8 cellular contexts compared by ENCODE assay signal in the genomic region with DNA sequence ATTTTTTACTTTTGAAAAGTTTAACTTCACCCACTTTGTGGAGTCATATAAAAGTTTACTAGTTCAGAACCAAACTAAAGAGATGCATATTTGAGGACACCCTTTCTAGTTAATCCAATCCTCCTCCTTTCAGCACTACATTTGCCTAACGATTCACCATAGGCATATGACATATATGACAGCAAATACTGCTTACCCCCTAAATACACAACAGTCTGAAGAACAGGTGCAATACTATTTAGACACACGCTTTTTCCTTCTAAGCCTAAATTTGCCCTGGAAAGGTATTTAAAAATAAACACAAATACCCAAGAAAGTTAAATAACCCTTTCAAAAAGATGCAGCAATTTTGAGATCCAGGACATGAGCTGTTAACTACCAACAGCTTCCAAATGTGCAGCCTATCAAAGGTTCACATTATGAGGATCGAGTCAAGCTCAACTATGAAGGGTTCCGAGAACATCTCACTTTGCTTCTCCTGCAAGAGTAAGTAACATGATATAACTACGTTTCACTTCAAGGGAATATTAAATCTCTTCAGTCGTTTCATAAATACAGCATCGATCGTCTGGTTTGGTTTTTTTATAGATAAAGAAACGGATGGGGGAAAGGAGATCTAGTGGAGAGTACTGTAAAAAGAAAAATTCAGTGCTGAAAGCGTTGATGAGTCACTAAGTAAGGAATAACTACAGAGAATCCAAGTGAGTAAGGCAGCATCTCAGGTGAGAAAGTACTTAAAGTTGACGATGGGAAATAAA. TPM values are rescaled to one million over a fixed set of nuclear protein-coding genes. Genes with fewer than 3 reads are reported as not detected.
DNase-seq lines count a peak whose midpoint lies in the region; ATAC-seq and TF ChIP-seq lines count a peak whose summit lies in the region.

No MANE protein-coding gene starts in this region.

- H3K4me3 ChIP-seq in BJ (ENCODE audit: low read depth, low read length) = peak overlapping the region; percentile 98
- peak overlapping the region; percentile 90 for H3K4me3 ChIP-seq in Jurkat, Clone E6-1 (ENCODE audit: low read length)
- peak overlapping the region; percentile 91 for H3K4me3 ChIP-seq in brain microvascular endothelial cell (ENCODE audit: low read depth, low read length)
- H3K4me3 ChIP-seq in urinary bladder (ENCODE audit: low read depth, low read length) = peak overlapping the region; percentile 100

- no peak for DNase-seq in BJ (ENCODE audit: low read depth)
- DNase-seq in Jurkat, Clone E6-1 (ENCODE audit: low read depth, low spot score) = no peak
- no peak for DNase-seq in brain microvascular endothelial cell
- DNase-seq in lung microvascular endothelial cell (ENCODE audit: low read depth in 2 of 2) = peak; percentile 8 to 36
- DNase-seq in COR-L47 (lab: John Stamatoyannopoulos, UW) = no peak

- TF ChIP-seq CTCF in BJ (IDR thresholded peaks at IDR 0.05; ENCODE audit: insufficient read depth, low read depth, low read length) (no peak), brain microvascular endothelial cell (IDR thresholded peaks at IDR 0.05; ENCODE audit: low read depth, low read length, missing control alignments) (no peak)

- H3K27me3 ChIP-seq in BJ (ENCODE audit: control insufficient read depth, insufficient read depth, low read length) (no peaks in the 10 kb centered on the region), brain microvascular endothelial cell (replicated peaks) (no peaks in the 10 kb centered on the region)

- H3K27ac ChIP-seq in brain microvascular endothelial cell (peak overlapping the region; percentile 89), urinary bladder (ENCODE audit: low read depth) (peak overlapping the region; percentile 99)

- POLR2A ChIA-PET in BJ (lab: Charles Lee) = no interaction called here

- H3K36me3 ChIP-seq in BJ (ENCODE audit: control insufficient read depth, insufficient read depth, low read length) (no peaks in the 10 kb centered on the region), brain microvascular endothelial cell (replicated peaks) (peaks cover 3% of the 10 kb centered on the region), urinary bladder (ENCODE audit: insufficient read depth) (no peaks in the 10 kb centered on the region)

- no peaks in the 10 kb centered on the region for H3K4me1 ChIP-seq in urinary bladder (ENCODE audit: insufficient read depth)

- 3% methylated on average over 11 of the region's 11 CpGs for WGBS in urinary bladder

- CTCF ChIA-PET in BJ (lab: Yijun Ruan, JAX) = no interaction called here

- no peak for ATAC-seq in HG02970 (IDR thresholded peaks at IDR 0.05; ENCODE audit: low FRiP score, unreplicated experiment)
- no peak for ATAC-seq in HG03097 (IDR thresholded peaks at IDR 0.05; ENCODE audit: low FRiP score, unreplicated experiment)

- in situ Hi-C loops in brain microvascular endothelial cell (cut with HindIII; ENCODE audit: low pct_ligation_motif_present, low sequenced_read_pairs) = no loop called here

RNA-seq across cellular contexts. Expression of a gene that starts 0.7 kb away (rescaled TPM):
- polyA plus RNA-seq in BJ (2011; rRNA removed) (2.5 and 3.5 TPM in 2 replicates), urinary bladder (7.2 TPM)
- polyA minus RNA-seq in BJ (2011; rRNA and poly(A)+ RNA removed) = 1.7 and 2.1 TPM in 2 replicates
- polyA plus RNA-seq in Jurkat, Clone E6-1 (2012; ENCODE audit: insufficient read depth, insufficient read length) = 3.7 TPM
- total RNA-seq in lung microvascular endothelial cell (3.0 and 3.7 TPM in 2 replicates), urinary bladder (19.6 TPM)

RNA-seq across cellular contexts. Expression of a gene that starts 1.4 kb away (rescaled TPM):
- polyA plus RNA-seq in BJ (2011; rRNA removed) (14.8 and 26.2 TPM in 2 replicates), urinary bladder (25.4 TPM)
- 23.5 and 25.6 TPM in 2 replicates for polyA minus RNA-seq in BJ (2011; rRNA and poly(A)+ RNA removed)
- 14.2 TPM for polyA plus RNA-seq in Jurkat, Clone E6-1 (2012; ENCODE audit: insufficient read depth, insufficient read length)
- total RNA-seq in lung microvascular endothelial cell (33.3 and 50.2 TPM in 2 replicates), urinary bladder (127 TPM)

Comparison
In these comparisons a context has a peak if more than half of its experiments do, and no peak if none do; other contexts are left out.
1. DNase-seq: peak in lung microvascular endothelial cell (2 of 2); none in BJ (single experiment), Jurkat, Clone E6-1 (single experiment), brain microvascular endothelial cell (single experiment) and COR-L47 (single experiment).
2. Peak in every context shown above with its lines, with median percentiles within 50 percentile points of each other: H3K4me3 ChIP-seq.